In genomic region chr12:119913931-119914330, GRCh38 we compare ENCODE assay signal across 37 cellular contexts.
"Had no signal": no experiment of that assay in that cellular context is flagged by ENCODE, and none has a peak within 500 bp of the region (broad histone marks: within the 10 kb centered on the region; RNA-seq: fewer than 3 reads in every experiment).

No MANE protein-coding gene starts in this region.

- H3K36me3 Mint-ChIP-seq: activated CD4-positive, alpha-beta memory T cell treated with anti-CD3 and anti-CD28 coated beads for 36 hours; activated naive CD4-positive, alpha-beta T cell treated with anti-CD3 and anti-CD28 coated beads, Interleukin-2, amount 50 U/mL, for 72 hours; activated naive CD8-positive, alpha-beta T cell treated with anti-CD3 and anti-CD28 coated beads for 36 hours had no signal

- H3K27me3 Mint-ChIP-seq: activated CD8-positive, alpha-beta T cell treated with anti-CD3 and anti-CD28 coated beads for 36 hours had no signal

- H3K27ac Mint-ChIP-seq: activated B cell treated with CpG ODN at 0.5 μM for 24 hours; activated CD4-positive, alpha-beta memory T cell treated with anti-CD3 and anti-CD28 coated beads for 36 hours; activated CD4-positive, alpha-beta T cell treated with anti-CD3 and anti-CD28 coated beads, Interleukin-2, amount 10 ng/mL, durations not matched to agents 24 days and 14 days; activated CD8-positive, alpha-beta T cell treated with anti-CD3 and anti-CD28 coated beads for 36 hours; activated naive CD4-positive, alpha-beta T cell treated with anti-CD3 and anti-CD28 coated beads for 36 hours; activated naive CD4-positive, alpha-beta T cell treated with anti-CD3 and anti-CD28 coated beads, Interleukin-2, amount 50 U/mL, for 72 hours; activated naive CD8-positive, alpha-beta T cell treated with anti-CD3 and anti-CD28 coated beads for 36 hours; activated T-cell treated with anti-CD3 and anti-CD28 coated beads, Interleukin-2, amount 50 U/mL, for 72 hours; activated T-helper 1 cell treated with anti-CD3 and anti-CD28 coated beads, Interleukin-12 subunit alpha, Interleukin-12 subunit beta, Interleukin-2, Interleukin-4 antibody, amounts not matched to agents 30 ng/mL and 10 ng/mL and 1 ng/mL, durations not matched to agents 14 hours and 24 hours and 36 hours; activated T-helper 17 cell treated with anti-CD3 and anti-CD28 coated beads, Interleukin-2, amount 50 U/mL, for 72 hours; T-helper 1 cell treated with Interleukin-12 subunit alpha and Interleukin-12 subunit beta and Interleukin-4 antibody, amounts not matched to agents 30 μg/mL and 1 μg/mL, for 36 hours; T-helper 2 cell treated with Interferon-gamma antibody and Interleukin-4, amounts not matched to agents 5 μg/mL and 100 μg/mL, for 36 hours had no signal

- H3K27me3 ChIP-seq: adrenal gland, body of pancreas, brain microvascular endothelial cell had no signal

- H3K27ac ChIP-seq: adrenal gland, body of pancreas, brain microvascular endothelial cell, breast epithelium, WERI-Rb-1 had no signal

- H3K9me3 Mint-ChIP-seq: activated B cell treated with CpG ODN at 0.5 μM for 24 hours; activated CD4-positive, alpha-beta memory T cell treated with anti-CD3 and anti-CD28 coated beads for 36 hours; activated CD4-positive, alpha-beta T cell treated with anti-CD3 and anti-CD28 coated beads, Interleukin-2, amount 10 ng/mL, durations not matched to agents 24 days and 14 days; activated CD8-positive, alpha-beta T cell treated with anti-CD3 and anti-CD28 coated beads for 36 hours; activated naive CD4-positive, alpha-beta T cell treated with anti-CD3 and anti-CD28 coated beads for 36 hours; activated naive CD4-positive, alpha-beta T cell treated with anti-CD3 and anti-CD28 coated beads, Interleukin-2, amount 50 U/mL, for 72 hours; activated naive CD8-positive, alpha-beta T cell treated with anti-CD3 and anti-CD28 coated beads for 36 hours; activated T-cell treated with anti-CD3 and anti-CD28 coated beads, Interleukin-2, amount 50 U/mL, for 4 hours; activated T-cell treated with anti-CD3 and anti-CD28 coated beads, Interleukin-2, amount 50 U/mL, for 72 hours; activated T-helper 1 cell treated with anti-CD3 and anti-CD28 coated beads, Interleukin-12 subunit alpha, Interleukin-12 subunit beta, Interleukin-2, Interleukin-4 antibody, amounts not matched to agents 30 ng/mL and 10 ng/mL and 1 ng/mL, durations not matched to agents 14 hours and 24 hours and 36 hours; activated T-helper 17 cell treated with anti-CD3 and anti-CD28 coated beads, Interleukin-2, amount 50 U/mL, for 72 hours; T-helper 1 cell treated with Interleukin-12 subunit alpha and Interleukin-12 subunit beta and Interleukin-4 antibody, amounts not matched to agents 30 μg/mL and 1 μg/mL, for 36 hours; T-helper 2 cell treated with Interferon-gamma antibody and Interleukin-4, amounts not matched to agents 5 μg/mL and 100 μg/mL, for 36 hours had no signal

- DNase-seq: activated B cell treated with CpG ODN at 0.5 μM for 24 hours; activated CD4-positive, alpha-beta memory T cell treated with anti-CD3 and anti-CD28 coated beads for 36 hours; activated CD4-positive, alpha-beta T cell treated with anti-CD3 and anti-CD28 coated beads for 4 hours; activated CD4-positive, alpha-beta T cell treated with anti-CD3 and anti-CD28 coated beads, Interleukin-2, amount 10 ng/mL, durations not matched to agents 24 days and 14 days; activated CD4-positive, alpha-beta T cell treated with anti-CD3 and anti-CD28 coated beads, Interleukin-2, amount 50 U/mL, for 1 hour; activated CD4-positive, alpha-beta T cell treated with anti-CD3 and anti-CD28 coated beads, Interleukin-2, amount 50 U/mL, for 4 hours; activated CD4-positive, CD25-positive, alpha-beta regulatory T cell treated with anti-CD3 and anti-CD28 coated beads, Interleukin-2, amount 50 U/mL, for 72 hours; activated CD8-positive, alpha-beta memory T cell treated with anti-CD3 and anti-CD28 coated beads, Interleukin-2, amount 50 U/mL, for 4 hours; activated CD8-positive, alpha-beta T cell treated with anti-CD3 and anti-CD28 coated beads for 36 hours; activated effector memory CD4-positive, alpha-beta T cell treated with anti-CD3 and anti-CD28 coated beads, Interleukin-2, amount 50 U/mL, for 16 hours; activated gamma-delta T cell treated with Interleukin-2 at 50 U/mL for 16 hours; activated naive CD4-positive, alpha-beta T cell; activated naive CD4-positive, alpha-beta T cell treated with anti-CD3 and anti-CD28 coated beads for 36 hours; activated naive CD4-positive, alpha-beta T cell treated with anti-CD3 and anti-CD28 coated beads, Interleukin-2, amount 50 U/mL, for 16 hours; activated naive CD8-positive, alpha-beta T cell treated with anti-CD3 and anti-CD28 coated beads for 36 hours; activated T-cell treated with anti-CD3 and anti-CD28 coated beads for 4 hours; activated T-cell treated with anti-CD3 and anti-CD28 coated beads, Interleukin-2, amount 50 U/mL, for 1 hour; activated T-cell treated with anti-CD3 and anti-CD28 coated beads, Interleukin-2, amount 50 U/mL, for 4 hours; activated T-cell treated with anti-CD3 and anti-CD28 coated beads, Interleukin-2, amount 50 U/mL, for 72 hours; adrenal gland; amniotic stem cell; aorta; body of pancreas; brain microvascular endothelial cell; central memory CD4-positive, alpha-beta T cell; T-helper 1 cell; T-helper 2 cell; T-helper 9 cell; WERI-Rb-1 had no signal

- H3K4me3 Mint-ChIP-seq: activated B cell treated with CpG ODN at 0.5 μM for 24 hours; activated CD4-positive, alpha-beta memory T cell treated with anti-CD3 and anti-CD28 coated beads for 36 hours; activated CD4-positive, alpha-beta T cell treated with anti-CD3 and anti-CD28 coated beads, Interleukin-2, amount 10 ng/mL, durations not matched to agents 24 days and 14 days; activated CD8-positive, alpha-beta T cell treated with anti-CD3 and anti-CD28 coated beads for 36 hours; activated naive CD4-positive, alpha-beta T cell treated with anti-CD3 and anti-CD28 coated beads for 36 hours; activated naive CD8-positive, alpha-beta T cell treated with anti-CD3 and anti-CD28 coated beads for 36 hours; activated T-cell treated with anti-CD3 and anti-CD28 coated beads, Interleukin-2, amount 50 U/mL, for 4 hours; activated T-cell treated with anti-CD3 and anti-CD28 coated beads, Interleukin-2, amount 50 U/mL, for 72 hours; activated T-helper 1 cell treated with anti-CD3 and anti-CD28 coated beads, Interleukin-12 subunit alpha, Interleukin-12 subunit beta, Interleukin-2, Interleukin-4 antibody, amounts not matched to agents 30 ng/mL and 10 ng/mL and 1 ng/mL, durations not matched to agents 14 hours and 24 hours and 36 hours; activated T-helper 17 cell treated with anti-CD3 and anti-CD28 coated beads, Interleukin-2, amount 50 U/mL, for 72 hours; T-helper 1 cell treated with Interleukin-12 subunit alpha and Interleukin-12 subunit beta and Interleukin-4 antibody, amounts not matched to agents 30 μg/mL and 1 μg/mL, for 36 hours; T-helper 2 cell treated with Interferon-gamma antibody and Interleukin-4, amounts not matched to agents 5 μg/mL and 100 μg/mL, for 36 hours had no signal

- H3K9me3 ChIP-seq: adrenal gland, body of pancreas, breast epithelium had no signal

- H3K36me3 ChIP-seq: adrenal gland, brain microvascular endothelial cell, breast epithelium, WERI-Rb-1 had no signal

- H3K4me1 Mint-ChIP-seq: activated B cell treated with CpG ODN at 0.5 μM for 24 hours; activated CD4-positive, alpha-beta T cell treated with anti-CD3 and anti-CD28 coated beads, Interleukin-2, amount 10 ng/mL, durations not matched to agents 24 days and 14 days; activated naive CD8-positive, alpha-beta T cell treated with anti-CD3 and anti-CD28 coated beads for 36 hours; activated T-helper 17 cell treated with anti-CD3 and anti-CD28 coated beads, Interleukin-2, amount 50 U/mL, for 72 hours had no signal

- ATAC-seq: activated CD8-positive, alpha-beta T cell treated with anti-CD3 and anti-CD28 coated beads for 36 hours; activated naive CD4-positive, alpha-beta T cell treated with anti-CD3 and anti-CD28 coated beads, Interleukin-2, amount 50 U/mL, for 72 hours; activated T-cell treated with anti-CD3 and anti-CD28 coated beads, Interleukin-2, amount 50 U/mL, for 4 hours; activated T-cell treated with anti-CD3 and anti-CD28 coated beads, Interleukin-2, amount 50 U/mL, for 72 hours; activated T-helper 17 cell treated with anti-CD3 and anti-CD28 coated beads, Interleukin-2, amount 50 U/mL, for 72 hours; body of pancreas had no signal

- FAIRE-seq: astrocyte, TTC549 had no signal

- H3K4me1 ChIP-seq: adrenal gland, body of pancreas, breast epithelium had no signal

- H3K4me3 ChIP-seq: adrenal gland, body of pancreas, breast epithelium had no signal
